In genomic region chr22:34437140-34437539, GRCh38 we compare ENCODE assay signal across 29 cellular contexts.
"Had no signal": no experiment of that assay in that cellular context is flagged by ENCODE, and none has a peak within 500 bp of the region (broad histone marks: within the 10 kb centered on the region; RNA-seq: fewer than 3 reads in every experiment).

No MANE protein-coding gene starts in this region.

- H3K4me1 ChIP-seq: body of pancreas, esophagus muscularis mucosa, foreskin keratinocyte, gastrocnemius medialis, heart left ventricle had no signal

- ATAC-seq: activated T-cell treated with anti-CD3 and anti-CD28 coated beads, Interleukin-2, amount 50 U/mL, for 4 hours; activated T-helper 17 cell treated with anti-CD3 and anti-CD28 coated beads, Interleukin-2, amount 50 U/mL, for 72 hours; body of pancreas; effector memory CD8-positive, alpha-beta T cell; foreskin keratinocyte; gastrocnemius medialis; heart left ventricle had no signal

- H3K27ac ChIP-seq: body of pancreas, esophagus muscularis mucosa, foreskin keratinocyte, gastrocnemius medialis, heart left ventricle had no signal

- FAIRE-seq: colon had no signal

- H3K9me3 ChIP-seq: body of pancreas, esophagus muscularis mucosa, gastrocnemius medialis, heart left ventricle had no signal

- H3K36me3 ChIP-seq: esophagus muscularis mucosa, gastrocnemius medialis, heart left ventricle had no signal

- DNase-seq: activated CD4-positive, alpha-beta memory T cell treated with anti-CD3 and anti-CD28 coated beads, Interleukin-2, amount 10 ng/mL, durations not matched to agents 7 days and 5 days; activated CD4-positive, alpha-beta T cell treated with anti-CD3 and anti-CD28 coated beads for 1 hour; activated CD4-positive, alpha-beta T cell treated with anti-CD3 and anti-CD28 coated beads for 4 hours; activated CD4-positive, alpha-beta T cell treated with anti-CD3 and anti-CD28 coated beads, Interleukin-2, amount 10 ng/mL, durations not matched to agents 7 days and 5 days; activated CD4-positive, alpha-beta T cell treated with anti-CD3 and anti-CD28 coated beads, Interleukin-2, amount 50 U/mL, for 4 hours; activated CD4-positive, CD25-positive, alpha-beta regulatory T cell; activated CD8-positive, alpha-beta memory T cell treated with anti-CD3 and anti-CD28 coated beads, Interleukin-2, amount 50 U/mL, for 48 hours; activated effector memory CD4-positive, alpha-beta T cell treated with Interleukin-2 at 50 U/mL for 16 hours; activated gamma-delta T cell treated with Interleukin-2 at 50 U/mL for 16 hours; activated naive CD4-positive, alpha-beta T cell treated with anti-CD3 and anti-CD28 coated beads, Interleukin-2, amount 50 U/mL, for 16 hours; activated naive CD4-positive, alpha-beta T cell treated with Interleukin-2 at 50 U/mL for 16 hours; activated T-cell treated with anti-CD3 and anti-CD28 coated beads, Interleukin-2, amount 50 U/mL, for 4 hours; amygdala; aorta; body of pancreas; caudate nucleus; cortex of kidney; dermis blood vessel endothelial cell; effector CD4-positive, alpha-beta T cell; effector memory CD8-positive, alpha-beta T cell; erythroblast; foreskin keratinocyte; gastrocnemius medialis; glutamatergic neuron; heart left ventricle; T-helper 2 cell had no signal

- H3K27me3 ChIP-seq: body of pancreas, esophagus muscularis mucosa, foreskin keratinocyte, gastrocnemius medialis had no signal

- H3K4me3 ChIP-seq: body of pancreas, esophagus muscularis mucosa, gastrocnemius medialis, heart left ventricle had no signal
